In the genomic region with DNA sequence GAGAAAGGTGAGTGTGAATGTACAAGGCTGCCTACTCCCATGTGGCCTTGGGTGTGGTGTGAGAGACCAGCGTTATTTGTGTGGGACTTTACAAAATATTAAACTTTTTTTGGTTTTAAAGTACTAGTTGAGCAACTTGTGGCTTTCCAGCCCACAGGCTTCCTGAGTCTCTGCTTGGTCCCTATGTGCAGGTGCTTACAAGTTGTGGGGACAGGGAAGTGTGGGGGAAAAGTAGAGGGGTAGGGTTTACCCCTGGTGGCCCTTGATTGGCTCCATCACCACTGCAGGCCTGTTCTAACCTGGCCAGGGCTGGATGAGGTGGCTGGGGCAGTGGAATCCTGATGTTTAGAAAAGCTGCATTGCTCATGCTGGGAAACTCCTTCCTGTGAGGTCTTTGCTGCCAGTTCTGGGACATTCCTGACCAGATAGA, we compare ENCODE assay signal across 17 cellular contexts. TPM values are rescaled to one million over a fixed set of nuclear protein-coding genes. Genes with fewer than 3 reads are reported as not detected.
DNase-seq lines count a peak whose midpoint lies in the region; ATAC-seq lines count a peak whose summit lies in the region.
"Had no signal": no experiment of that assay in that cellular context is flagged by ENCODE, and none has a peak within 500 bp of the region (broad histone marks: within the 10 kb centered on the region; RNA-seq: fewer than 3 reads in every experiment).

No MANE protein-coding gene starts in this region.

- H2BK5ac ChIP-seq in mesenchymal stem cell (ENCODE audit: low read depth, low read length, poor library complexity, severe bottlenecking), result no peak overlapping the region

- no peak overlapping the region for H2BK12ac ChIP-seq in mesenchymal stem cell (ENCODE audit: low read length in 2 of 2)

- 93% methylated on average over 1 of the region's 1 CpG for WGBS in mesenchymal stem cell

- H3K4me3 ChIP-seq in mesenchymal stem cell (ENCODE audit: insufficient read depth in 1 of 2, low read depth in 1 of 2, low read length in 2 of 2), result no peak overlapping the region

- no peak overlapping the region for H4K8ac ChIP-seq in mesenchymal stem cell (ENCODE audit: low read length)

- H3K27me3 ChIP-seq in mesenchymal stem cell (ENCODE audit: control insufficient read depth in 1 of 2, insufficient read depth in 1 of 2, low read length in 2 of 2), result peaks cover 0 to 5% of the 10 kb centered on the region in 2 experiments

- ATAC-seq in GM18499 (IDR thresholded peaks at IDR 0.05; ENCODE audit: insufficient read depth, unreplicated experiment) (peak; percentile 19), GM19372 (IDR thresholded peaks at IDR 0.05; ENCODE audit: low read depth, unreplicated experiment) (peak; percentile 18), HG03039 (IDR thresholded peaks at IDR 0.05; ENCODE audit: unreplicated experiment) (peak; percentile 25), left lobe of liver (no peak)
- ATAC-seq: esophagus mucosa; stimulated activated naive CD8-positive, alpha-beta T cell treated with anti-CD3 and anti-CD28 coated beads, Interleukin-15, Interleukin-2, amounts not matched to agents 100 U/mL and 50 U/mL, for 24 hours had no signal

- H3K27ac Mint-ChIP-seq in activated T-helper 1 cell treated with anti-CD3 and anti-CD28 coated beads, Interleukin-12 subunit alpha, Interleukin-12 subunit beta, Interleukin-2, Interleukin-4 antibody, amounts not matched to agents 30 ng/mL and 10 ng/mL and 1 ng/mL, durations not matched to agents 14 hours and 24 hours and 36 hours, result peak overlapping the region; percentile 54
- H3K27ac Mint-ChIP-seq: activated naive CD4-positive, alpha-beta T cell treated with anti-CD3 and anti-CD28 coated beads, Interleukin-2, amount 10 ng/mL, durations not matched to agents 7 days and 5 days; progenitor cell of endocrine pancreas had no signal

- no peak overlapping the region for H2AK5ac ChIP-seq in mesenchymal stem cell (ENCODE audit: low read length, severe bottlenecking)

- no peak overlapping the region for H3K23ac ChIP-seq in mesenchymal stem cell (ENCODE audit: low read length in 2 of 2)

- H3K14ac ChIP-seq in mesenchymal stem cell (ENCODE audit: low read length in 2 of 2), result peak overlapping the region in 1 of 2 experiments; percentile 22

- no peak overlapping the region for H3K9ac ChIP-seq in mesenchymal stem cell (ENCODE audit: low read length)

- H2AFZ ChIP-seq in mesenchymal stem cell (ENCODE audit: low read depth, low read length), result no peak overlapping the region

- peaks cover 3% of the 10 kb centered on the region for H3K4me1 ChIP-seq in mesenchymal stem cell (ENCODE audit: control insufficient read depth, insufficient read depth, low read depth, low read length)

- no peak overlapping the region for H3K27ac ChIP-seq in mesenchymal stem cell (ENCODE audit: low read length, poor library complexity, severe bottlenecking)

- intact Hi-C loops in activated T-helper 1 cell treated with anti-CD3 and anti-CD28 coated beads, Interleukin-12 subunit alpha, Interleukin-12 subunit beta, Interleukin-2, Interleukin-4 antibody, amounts not matched to agents 30 ng/mL and 10 ng/mL and 1 ng/mL, durations not matched to agents 14 hours and 24 hours and 36 hours (cut with micrococcal nuclease), result no loop called here

- no peaks in the 10 kb centered on the region for H3K36me3 Mint-ChIP-seq in activated T-helper 1 cell treated with anti-CD3 and anti-CD28 coated beads, Interleukin-12 subunit alpha, Interleukin-12 subunit beta, Interleukin-2, Interleukin-4 antibody, amounts not matched to agents 30 ng/mL and 10 ng/mL and 1 ng/mL, durations not matched to agents 14 hours and 24 hours and 36 hours (ENCODE audit: low read depth)
- H3K36me3 Mint-ChIP-seq: activated naive CD4-positive, alpha-beta T cell treated with anti-CD3 and anti-CD28 coated beads, Interleukin-2, amount 10 ng/mL, durations not matched to agents 7 days and 5 days had no signal

- no peak overlapping the region for H3K18ac ChIP-seq in mesenchymal stem cell (ENCODE audit: low read depth in 1 of 2, low read length in 2 of 2)

- H3K9me3 ChIP-seq in mesenchymal stem cell (ENCODE audit: control insufficient read depth, low read length), result no peaks in the 10 kb centered on the region

- no peak overlapping the region for H2BK15ac ChIP-seq in mesenchymal stem cell (ENCODE audit: low read depth, poor library complexity, severe bottlenecking)

- H3K27me3 Mint-ChIP-seq in activated T-helper 1 cell treated with anti-CD3 and anti-CD28 coated beads, Interleukin-12 subunit alpha, Interleukin-12 subunit beta, Interleukin-2, Interleukin-4 antibody, amounts not matched to agents 30 ng/mL and 10 ng/mL and 1 ng/mL, durations not matched to agents 14 hours and 24 hours and 36 hours (ENCODE audit: insufficient read depth), result peaks cover 5% of the 10 kb centered on the region

- H3K36me3 ChIP-seq in mesenchymal stem cell (ENCODE audit: control insufficient read depth in 1 of 2, insufficient read depth in 2 of 2, low read depth in 1 of 2, low read length in 2 of 2), result no peaks in the 10 kb centered on the region

- H3K4me2 ChIP-seq in mesenchymal stem cell (ENCODE audit: low read length, poor library complexity, severe bottlenecking), result no peak overlapping the region

- H3K4ac ChIP-seq in mesenchymal stem cell (ENCODE audit: low read depth in 1 of 2, low read length in 2 of 2), result no peak overlapping the region

- H2BK120ac ChIP-seq in mesenchymal stem cell (ENCODE audit: low read depth, low read length), result no peak overlapping the region

- peaks cover 9% of the 10 kb centered on the region for H3K9me3 Mint-ChIP-seq in activated T-helper 1 cell treated with anti-CD3 and anti-CD28 coated beads, Interleukin-12 subunit alpha, Interleukin-12 subunit beta, Interleukin-2, Interleukin-4 antibody, amounts not matched to agents 30 ng/mL and 10 ng/mL and 1 ng/mL, durations not matched to agents 14 hours and 24 hours and 36 hours
- H3K9me3 Mint-ChIP-seq: activated naive CD4-positive, alpha-beta T cell treated with anti-CD3 and anti-CD28 coated beads, Interleukin-2, amount 10 ng/mL, durations not matched to agents 7 days and 5 days had no signal

- peaks cover 81% of the 10 kb centered on the region for H3K4me1 Mint-ChIP-seq in activated T-helper 1 cell treated with anti-CD3 and anti-CD28 coated beads, Interleukin-12 subunit alpha, Interleukin-12 subunit beta, Interleukin-2, Interleukin-4 antibody, amounts not matched to agents 30 ng/mL and 10 ng/mL and 1 ng/mL, durations not matched to agents 14 hours and 24 hours and 36 hours (ENCODE audit: low read depth)

- no peak for DNase-seq in activated T-helper 1 cell treated with anti-CD3 and anti-CD28 coated beads, Interleukin-12 subunit alpha, Interleukin-12 subunit beta, Interleukin-2, Interleukin-4 antibody, amounts not matched to agents 30 ng/mL and 10 ng/mL and 1 ng/mL, durations not matched to agents 14 hours and 24 hours and 36 hours (ENCODE audit: low spot score)
- DNase-seq in left lobe of liver (ENCODE audit: low spot score), result no peak
- no peak for DNase-seq in NCI-H524 treated with DMSO at 0.1 percent for 48 hours (lab: John Stamatoyannopoulos, UW)
- DNase-seq in mesenchymal stem cell, result no peak
- DNase-seq: activated naive CD4-positive, alpha-beta T cell treated with anti-CD3 and anti-CD28 coated beads, Interleukin-2, amount 10 ng/mL, durations not matched to agents 7 days and 5 days; COR-L47; GOT3; midbrain; NCI-H1105; NCI-H526; SHP77 treated with DMSO at 0.1 percent for 48 hours; stimulated activated naive CD8-positive, alpha-beta T cell treated with anti-CD3 and anti-CD28 coated beads, Interleukin-15, Interleukin-2, amounts not matched to agents 100 U/mL and 50 U/mL, for 24 hours had no signal

- H3K79me1 ChIP-seq in mesenchymal stem cell (replicated peaks; ENCODE audit: low read length, poor library complexity, severe bottlenecking), result no peaks in the 10 kb centered on the region

- H4K91ac ChIP-seq in mesenchymal stem cell (ENCODE audit: low read length), result no peak overlapping the region

- H3K4me3 Mint-ChIP-seq in activated T-helper 1 cell treated with anti-CD3 and anti-CD28 coated beads, Interleukin-12 subunit alpha, Interleukin-12 subunit beta, Interleukin-2, Interleukin-4 antibody, amounts not matched to agents 30 ng/mL and 10 ng/mL and 1 ng/mL, durations not matched to agents 14 hours and 24 hours and 36 hours, result peak overlapping the region; percentile 23
- H3K4me3 Mint-ChIP-seq: activated naive CD4-positive, alpha-beta T cell treated with anti-CD3 and anti-CD28 coated beads, Interleukin-2, amount 10 ng/mL, durations not matched to agents 7 days and 5 days had no signal

RNA-seq across cellular contexts. Expression of a gene that starts 19.7 kb away (rescaled TPM):
- total RNA-seq in activated T-helper 1 cell treated with anti-CD3 and anti-CD28 coated beads, Interleukin-12 subunit alpha, Interleukin-12 subunit beta, Interleukin-2, Interleukin-4 antibody, amounts not matched to agents 30 ng/mL and 10 ng/mL and 1 ng/mL, durations not matched to agents 14 hours and 24 hours and 36 hours, result 69.9 and 75.5 TPM in 2 replicates
- 0.83 TPM for total RNA-seq in left lobe of liver
- polyA plus RNA-seq in mesenchymal stem cell (2013, experiment 1 of 2), result 41.6 TPM
- polyA plus RNA-seq in mesenchymal stem cell (2013, experiment 2 of 2), result 39.5 TPM

RNA-seq across cellular contexts. Expression of a gene that starts 22.5 kb away (rescaled TPM):
- 37.4 and 47.4 TPM in 2 replicates for total RNA-seq in activated T-helper 1 cell treated with anti-CD3 and anti-CD28 coated beads, Interleukin-12 subunit alpha, Interleukin-12 subunit beta, Interleukin-2, Interleukin-4 antibody, amounts not matched to agents 30 ng/mL and 10 ng/mL and 1 ng/mL, durations not matched to agents 14 hours and 24 hours and 36 hours
- total RNA-seq in left lobe of liver, result 20.1 TPM
- 37.6 TPM for polyA plus RNA-seq in mesenchymal stem cell (2013, experiment 1 of 2)
- polyA plus RNA-seq in mesenchymal stem cell (2013, experiment 2 of 2), result 34.1 TPM

RNA-seq across cellular contexts. Expression of a gene that starts 41.5 kb away (rescaled TPM):
- total RNA-seq in activated T-helper 1 cell treated with anti-CD3 and anti-CD28 coated beads, Interleukin-12 subunit alpha, Interleukin-12 subunit beta, Interleukin-2, Interleukin-4 antibody, amounts not matched to agents 30 ng/mL and 10 ng/mL and 1 ng/mL, durations not matched to agents 14 hours and 24 hours and 36 hours, result 0.65 and 0.98 TPM in 2 replicates
- 1.2 TPM for total RNA-seq in left lobe of liver
- 1.2 TPM for polyA plus RNA-seq in mesenchymal stem cell (2013, experiment 1 of 2)
- 1.3 TPM for polyA plus RNA-seq in mesenchymal stem cell (2013, experiment 2 of 2)

Comparison
In these comparisons a context has a peak if more than half of its experiments do, and no peak if none do; other contexts are left out.
1. RNA of a gene that starts 19.7 kb away (total RNA-seq): 69.9 to 75.5 TPM in activated T-helper 1 cell treated with anti-CD3 and anti-CD28 coated beads, Interleukin-12 subunit alpha, Interleukin-12 subunit beta, Interleukin-2, Interleukin-4 antibody, amounts not matched to agents 30 ng/mL and 10 ng/mL and 1 ng/mL, durations not matched to agents 14 hours and 24 hours and 36 hours; 0.83 TPM in left lobe of liver (single experiment); every median in the first group is over 10 times any median in the second.